ENCODE assay signal across 19 cellular contexts in the genomic region with DNA sequence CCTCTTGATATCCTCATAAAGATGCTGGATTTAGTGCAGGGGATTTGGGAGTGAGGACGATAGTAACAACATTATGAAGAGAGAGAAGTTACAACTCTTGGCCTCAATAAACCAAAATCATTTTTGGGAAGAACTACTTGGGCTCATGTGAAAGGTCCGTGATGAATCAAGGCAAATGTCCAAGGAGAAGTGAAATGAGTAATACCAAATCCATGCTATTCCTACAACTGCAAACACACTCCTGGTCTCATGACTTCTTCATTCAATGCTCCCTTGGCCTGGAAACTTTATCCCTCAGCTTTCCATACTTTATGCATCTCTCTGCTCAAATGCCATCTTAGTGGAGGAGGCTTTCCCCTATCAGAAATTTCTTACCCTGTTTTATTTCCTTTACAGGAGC.
"Had no signal": no experiment of that assay in that cellular context is flagged by ENCODE, and none has a peak within 500 bp of the region (broad histone marks: within the 10 kb centered on the region; RNA-seq: fewer than 3 reads in every experiment).

No MANE protein-coding gene starts in this region.

- H3K4me3 ChIP-seq: adrenal gland, colonic mucosa, gastrocnemius medialis, heart right ventricle, ovary, stomach, thyroid gland, vagina had no signal

- ATAC-seq: esophagus mucosa, heart right ventricle, WTC11 had no signal

- DNase-seq: activated CD4-positive, alpha-beta memory T cell treated with anti-CD3 and anti-CD28 coated beads, Interleukin-2, amount 10 ng/mL, durations not matched to agents 7 days and 5 days; activated CD4-positive, alpha-beta T cell treated with anti-CD3 and anti-CD28 coated beads for 4 hours; activated effector memory CD4-positive, alpha-beta T cell treated with Interleukin-2 at 50 U/mL for 16 hours; activated naive CD4-positive, alpha-beta T cell treated with anti-CD3 and anti-CD28 coated beads, Interleukin-2, amount 50 U/mL, for 16 hours; activated T-cell treated with anti-CD3 and anti-CD28 coated beads, Interleukin-2, amount 50 U/mL, for 24 hours; adrenal gland; central memory CD4-positive, alpha-beta T cell; colonic mucosa; gastrocnemius medialis; heart right ventricle; naive B cell; ovary; stimulated activated CD4-positive, alpha-beta T cell treated with anti-CD3 and anti-CD28 coated beads, Interleukin-12 subunit alpha, Interleukin-12 subunit beta, amount 100 ng/mL, for 4 hours; stimulated activated CD4-positive, alpha-beta T cell treated with anti-CD3 and anti-CD28 coated beads, Interleukin-2, amount 100 ng/mL, for 24 hours; stomach; thyroid gland had no signal

- H3K9me3 Mint-ChIP-seq: activated CD4-positive, alpha-beta memory T cell treated with anti-CD3 and anti-CD28 coated beads, Interleukin-2, amount 10 ng/mL, durations not matched to agents 7 days and 5 days; activated T-cell treated with anti-CD3 and anti-CD28 coated beads, Interleukin-2, amount 50 U/mL, for 24 hours had no signal

- H3K36me3 Mint-ChIP-seq: naive B cell had no signal

- H3K4me3 Mint-ChIP-seq: activated CD4-positive, alpha-beta memory T cell treated with anti-CD3 and anti-CD28 coated beads, Interleukin-2, amount 10 ng/mL, durations not matched to agents 7 days and 5 days; activated T-cell treated with anti-CD3 and anti-CD28 coated beads, Interleukin-2, amount 50 U/mL, for 24 hours; naive B cell; WTC11 had no signal

- H3K27me3 Mint-ChIP-seq: activated T-cell treated with anti-CD3 and anti-CD28 coated beads, Interleukin-2, amount 50 U/mL, for 24 hours had no signal

- H3K27ac Mint-ChIP-seq: activated CD4-positive, alpha-beta memory T cell treated with anti-CD3 and anti-CD28 coated beads, Interleukin-2, amount 10 ng/mL, durations not matched to agents 7 days and 5 days; activated T-cell treated with anti-CD3 and anti-CD28 coated beads, Interleukin-2, amount 50 U/mL, for 24 hours; naive B cell; WTC11 had no signal

- H3K4me1 Mint-ChIP-seq: naive B cell had no signal
